In the genomic region with DNA sequence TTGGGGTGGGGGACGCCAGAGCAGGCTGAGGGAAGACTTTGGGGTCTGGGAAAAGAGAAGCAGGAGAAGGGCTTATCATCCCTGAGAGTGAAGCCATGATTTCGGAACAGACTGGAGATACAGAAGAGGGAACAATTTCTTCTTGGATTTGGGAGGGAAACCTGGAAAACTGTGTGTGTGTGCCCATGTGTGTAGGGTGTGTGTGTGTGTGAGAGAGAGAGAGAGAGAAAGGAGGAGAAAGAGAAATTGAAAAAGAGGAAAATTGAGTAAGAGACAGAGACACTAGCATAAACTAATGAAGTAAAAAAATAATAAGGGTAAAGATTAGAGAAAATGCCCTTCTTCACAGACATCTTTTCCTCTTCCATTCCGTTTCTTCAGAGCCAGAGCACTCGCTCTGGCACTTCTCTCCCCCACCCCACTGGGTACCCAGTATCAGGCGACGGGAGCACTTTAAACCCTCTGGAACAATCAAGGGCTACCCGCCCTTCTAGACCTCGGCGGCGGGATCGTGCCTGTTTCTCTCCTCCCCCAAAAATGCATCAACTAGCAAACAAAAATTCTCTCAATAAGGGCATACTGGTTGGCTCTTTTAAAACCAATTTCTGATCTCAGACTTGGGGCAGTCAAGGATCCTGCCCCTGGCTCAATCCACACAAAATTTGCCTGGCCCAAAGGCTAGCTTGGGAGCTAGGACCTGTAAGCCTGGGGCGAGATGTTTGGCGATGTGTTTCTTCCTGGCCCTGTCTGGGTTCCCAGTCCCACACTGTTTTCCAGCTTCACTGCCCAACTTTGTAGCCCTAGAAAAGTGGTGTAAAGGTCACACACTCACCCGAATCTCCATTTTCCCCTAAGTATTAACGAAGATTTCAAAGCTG, we compare ENCODE assay signal across 24 cellular contexts. TPM values are rescaled to one million over a fixed set of nuclear protein-coding genes. Genes with fewer than 3 reads are reported as not detected.
DNase-seq lines count a peak whose midpoint lies in the region; ATAC-seq and TF ChIP-seq lines count a peak whose summit lies in the region.
"Had no signal": no experiment of that assay in that cellular context is flagged by ENCODE, and none has a peak within 500 bp of the region (broad histone marks: within the 10 kb centered on the region; RNA-seq: fewer than 3 reads in every experiment).

No MANE protein-coding gene starts in this region.

- no peak for TF ChIP-seq POLR2A in stomach (IDR thresholded peaks at IDR 0.05)

- ATAC-seq in GM18519 (IDR thresholded peaks at IDR 0.05; ENCODE audit: low FRiP score, unreplicated experiment): no peak
- ATAC-seq: activated CD4-positive, CD25-positive, alpha-beta regulatory T cell treated with anti-CD3 and anti-CD28 coated beads, Interleukin-2, amount 50 U/mL, for 24 hours; activated naive CD4-positive, alpha-beta T cell treated with anti-CD3 and anti-CD28 coated beads, Interleukin-2, amount 50 U/mL, for 72 hours; HCT116; naive thymus-derived CD8-positive, alpha-beta T cell had no signal

- no peak overlapping the region for H3K4me3 ChIP-seq in colonic mucosa
- H3K4me3 ChIP-seq in kidney epithelial cell (ENCODE audit: low read depth, low read length): peak overlapping the region; percentile 21
- H3K4me3 ChIP-seq in stomach: peak overlapping the region in 1 of 4 donors; percentile 13
- H3K4me3 ChIP-seq: MG63 had no signal

- peak; percentile 9 for DNase-seq in HT-29 (ENCODE audit: low spot score)
- DNase-seq in colonic mucosa: no peak
- DNase-seq in kidney epithelial cell (ENCODE audit: low read depth): no peak
- DNase-seq in stomach: no peak
- DNase-seq in NCI-H526 treated with DMSO at 0.1 percent for 48 hours (lab: John Stamatoyannopoulos, UW): no peak
- no peak for DNase-seq in NCI-H82 (lab: John Stamatoyannopoulos, UW)
- no peak for DNase-seq in stimulated activated CD4-positive, alpha-beta T cell treated with anti-CD3 and anti-CD28 coated beads, Interleukin-2, amount 100 ng/mL, for 48 hours
- DNase-seq: activated T-cell treated with anti-CD3 and anti-CD28 coated beads, Interleukin-2, amount 50 U/mL, for 48 hours; CD4-positive, CD25-positive, alpha-beta regulatory T cell; MG63; NCI-H1694; small intestine; stimulated activated CD4-positive, alpha-beta T cell treated with anti-CD3 and anti-CD28 coated beads, Interleukin-4, amount 100 ng/mL, for 24 hours; T-helper 9 cell had no signal

- no peaks in the 10 kb centered on the region for H3K27me3 ChIP-seq in colonic mucosa
- no peaks in the 10 kb centered on the region for H3K27me3 ChIP-seq in kidney epithelial cell (ENCODE audit: control insufficient read depth, insufficient read depth, low read length)
- H3K27me3 ChIP-seq in stomach: peaks cover 0 to 90% (median 34%) of the 10 kb centered on the region in 3 donors
- H3K27me3 ChIP-seq: MG63 had no signal

- H3K36me3 ChIP-seq in colonic mucosa: no peaks in the 10 kb centered on the region
- H3K36me3 ChIP-seq in kidney epithelial cell (ENCODE audit: control insufficient read depth, insufficient read depth, low read length): peaks cover 7% of the 10 kb centered on the region
- no peaks in the 10 kb centered on the region for H3K36me3 ChIP-seq in stomach

- intact Hi-C loops in colonic mucosa (cut with DNase I): no loop called here
- intact Hi-C loops in stomach (cut with DNase I; ENCODE audit: low total_unique reads): no loop called here

- H3K27ac ChIP-seq in colonic mucosa: peak overlapping the region; percentile 70
- H3K27ac ChIP-seq in stomach: peak overlapping the region; percentile 51 to 95 (median 93)

- 54 to 67% (median 62%) methylated on average over 15 of the region's 15 CpGs for WGBS in stomach, 5 donors

- TF ChIP-seq CTCF in colonic mucosa (IDR thresholded peaks at IDR 0.05) (no peak), kidney epithelial cell (IDR thresholded peaks at IDR 0.05; ENCODE audit: insufficient read depth, low read length, poor library complexity, severe bottlenecking) (no peak), stomach (IDR thresholded peaks at IDR 0.05) (no peak)

- H3K4me1 ChIP-seq in colonic mucosa (peaks cover 12% of the 10 kb centered on the region), stomach (peaks cover 42 to 96% (median 67%) of the 10 kb centered on the region in 4 donors)

- no peaks in the 10 kb centered on the region for H3K9me3 ChIP-seq in colonic mucosa
- no peaks in the 10 kb centered on the region for H3K9me3 ChIP-seq in stomach
- H3K9me3 ChIP-seq: MG63 had no signal

- no peak for TF ChIP-seq EP300 in stomach (IDR thresholded peaks at IDR 0.05)

- H3K9ac ChIP-seq in colonic mucosa (ENCODE audit: low read depth in 2 of 2, low read length in 2 of 2): no peak overlapping the region

RNA-seq across cellular contexts. Expression of gene HOXB2, which starts 14.1 kb away (rescaled TPM):
- total RNA-seq in HT-29 (2014; rRNA removed; shearing (Covaris generic)): 2.3 and 7.0 TPM in 2 replicates
- total RNA-seq in colonic mucosa (1 to 10 TPM; 2.6 to 6.4 TPM), kidney epithelial cell (15.2 and 24.6 TPM in 2 replicates), stomach (10 to 100 TPM in 3 of 5 donors, 1 to 10 TPM in 2; 6.7 to 83.0 (median 10.5) TPM)
- 10 to 100 TPM; 11.3 to 22.2 (median 13.4) TPM for polyA plus RNA-seq in stomach

RNA-seq across cellular contexts. Expression of gene HOXB4, which starts 19.2 kb away (rescaled TPM):
- 14.5 and 15.5 TPM in 2 replicates for total RNA-seq in HT-29 (2014; rRNA removed; shearing (Covaris generic))
- total RNA-seq in colonic mucosa: 1 to 10 TPM; 2.5 to 4.7 TPM
- total RNA-seq in kidney epithelial cell: 3.6 and 4.4 TPM in 2 replicates
- 1 to 10 TPM in 1 of 5 donors, under 1 TPM in 2, not detected in 2; 0.45 to 5.1 (median 0.58) TPM for total RNA-seq in stomach
- polyA plus RNA-seq in stomach: 1 to 10 TPM; 1.7 to 4.6 (median 2.6) TPM

RNA-seq across cellular contexts. Expression of gene HOXB1, which starts 28.2 kb away (rescaled TPM):
- total RNA-seq in HT-29 (2014; rRNA removed; shearing (Covaris generic)): 0.08 TPM in 1 of 2 replicates, not detected in the other
- not detected for total RNA-seq in colonic mucosa
- total RNA-seq in kidney epithelial cell: not detected in 2 replicates
- total RNA-seq in stomach: not detected
- polyA plus RNA-seq in stomach: under 1 TPM in 1 of 3 donors, not detected in 2; 0.28 TPM
- total RNA-seq: activated naive CD4-positive, alpha-beta T cell treated with anti-CD3 and anti-CD28 coated beads, Interleukin-2, amount 50 U/mL, for 72 hours; CD4-positive, CD25-positive, alpha-beta regulatory T cell; endothelial cell of umbilical vein; glomerular endothelial cell; lung microvascular endothelial cell; naive thymus-derived CD8-positive, alpha-beta T cell; posterior vena cava; subcutaneous adipose tissue had no signal
- polyA plus RNA-seq: CD4-positive, CD25-positive, alpha-beta regulatory T cell; endothelial cell of umbilical vein; naive thymus-derived CD8-positive, alpha-beta T cell; small intestine had no signal

RNA-seq across cellular contexts. Expression of gene HOXB3, which starts 31.1 kb away (rescaled TPM):
- 99.5 and 126 TPM in 2 replicates for total RNA-seq in HT-29 (2014; rRNA removed; shearing (Covaris generic))
- total RNA-seq in colonic mucosa (10 to 100 TPM; 17.4 to 31.8 TPM), kidney epithelial cell (24.0 and 31.1 TPM in 2 replicates), stomach (10 to 100 TPM in 4 of 5 donors, 1 to 10 TPM in 1; 6.1 to 77.6 (median 17.0) TPM)
- polyA plus RNA-seq in stomach: 1 to 10 TPM; 2.8 to 9.5 (median 3.8) TPM

RNA-seq across cellular contexts. Expression of gene HOXB5, which starts 34.6 kb away (rescaled TPM):
- 7.5 and 8.2 TPM in 2 replicates for total RNA-seq in HT-29 (2014; rRNA removed; shearing (Covaris generic))
- 10 to 100 TPM; 11.0 to 22.7 TPM for total RNA-seq in colonic mucosa
- total RNA-seq in kidney epithelial cell: 3.6 and 3.8 TPM in 2 replicates
- 10 to 100 TPM in 2 of 5 donors, under 1 TPM in 2, not detected in 1; 0.43 to 50.4 (median 6.2) TPM for total RNA-seq in stomach
- polyA plus RNA-seq in stomach: 1 to 10 TPM; 2.2 to 2.7 (median 2.4) TPM
- total RNA-seq: activated naive CD4-positive, alpha-beta T cell treated with anti-CD3 and anti-CD28 coated beads, Interleukin-2, amount 50 U/mL, for 72 hours; CD4-positive, CD25-positive, alpha-beta regulatory T cell; lung microvascular endothelial cell; naive thymus-derived CD8-positive, alpha-beta T cell had no signal
- polyA plus RNA-seq: CD4-positive, CD25-positive, alpha-beta regulatory T cell; naive thymus-derived CD8-positive, alpha-beta T cell had no signal
